27 cellular contexts compared by ENCODE assay signal in genomic region chr17:80115159-80115558, GRCh38. TPM values are rescaled to one million over a fixed set of nuclear protein-coding genes. Genes with fewer than 3 reads are reported as not detected.
"Had no signal": no experiment of that assay in that cellular context is flagged by ENCODE, and none has a peak within 500 bp of the region (broad histone marks: within the 10 kb centered on the region; RNA-seq: fewer than 3 reads in every experiment).

No MANE protein-coding gene starts in this region.

- H3K9me3 Mint-ChIP-seq: activated CD4-positive, alpha-beta T cell treated with anti-CD3 and anti-CD28 coated beads, Interleukin-2, amount 10 ng/mL, durations not matched to agents 24 days and 14 days; central memory CD8-positive, alpha-beta T cell; dendritic cell treated with granulocyte-macrophage colony-stimulating factor and Interleukin-4, amounts not matched to agents 40 ng/mL and 50 ng/mL, for 4 days had no signal

- H3K36me3 ChIP-seq: brain microvascular endothelial cell had no signal

- H3K4me3 Mint-ChIP-seq: activated CD4-positive, alpha-beta memory T cell treated with anti-CD3 and anti-CD28 coated beads for 36 hours; activated CD4-positive, alpha-beta T cell treated with anti-CD3 and anti-CD28 coated beads for 36 hours; activated CD4-positive, alpha-beta T cell treated with anti-CD3 and anti-CD28 coated beads, Interleukin-2, amount 10 ng/mL, durations not matched to agents 24 days and 14 days; activated naive CD8-positive, alpha-beta T cell; central memory CD8-positive, alpha-beta T cell; dendritic cell treated with granulocyte-macrophage colony-stimulating factor and Interleukin-4, amounts not matched to agents 40 ng/mL and 50 ng/mL, for 4 days; endodermal cell had no signal

- H3K4me1 Mint-ChIP-seq: activated CD4-positive, alpha-beta T cell treated with anti-CD3 and anti-CD28 coated beads for 36 hours; central memory CD8-positive, alpha-beta T cell had no signal

- H3K27ac Mint-ChIP-seq: activated CD4-positive, alpha-beta memory T cell treated with anti-CD3 and anti-CD28 coated beads for 36 hours; activated CD4-positive, alpha-beta T cell treated with anti-CD3 and anti-CD28 coated beads for 36 hours; activated CD4-positive, alpha-beta T cell treated with anti-CD3 and anti-CD28 coated beads, Interleukin-2, amount 10 ng/mL, durations not matched to agents 24 days and 14 days; activated naive CD8-positive, alpha-beta T cell; dendritic cell treated with granulocyte-macrophage colony-stimulating factor and Interleukin-4, amounts not matched to agents 40 ng/mL and 50 ng/mL, for 4 days; endodermal cell had no signal

- ATAC-seq: activated CD4-positive, alpha-beta T cell treated with anti-CD3 and anti-CD28 coated beads for 36 hours; esophagus mucosa; heart left ventricle had no signal

- H3K27me3 ChIP-seq: brain microvascular endothelial cell, dorsolateral prefrontal cortex, heart left ventricle had no signal

- H3K36me3 Mint-ChIP-seq: activated CD4-positive, alpha-beta memory T cell treated with anti-CD3 and anti-CD28 coated beads for 36 hours; activated naive CD8-positive, alpha-beta T cell had no signal

- DNase-seq: activated CD4-positive, alpha-beta memory T cell treated with anti-CD3 and anti-CD28 coated beads for 36 hours; activated CD4-positive, alpha-beta T cell treated with anti-CD3 and anti-CD28 coated beads for 36 hours; activated CD4-positive, alpha-beta T cell treated with anti-CD3 and anti-CD28 coated beads, Interleukin-2, amount 10 ng/mL, durations not matched to agents 24 days and 14 days; activated CD4-positive, CD25-positive, alpha-beta regulatory T cell; activated CD4-positive, CD25-positive, alpha-beta regulatory T cell treated with anti-CD3 and anti-CD28 coated beads, Interleukin-2, amount 50 U/mL, for 72 hours; activated effector memory CD4-positive, alpha-beta T cell treated with Interleukin-2 at 50 U/mL for 16 hours; activated gamma-delta T cell treated with Interleukin-2 at 50 U/mL for 16 hours; activated naive CD4-positive, alpha-beta T cell treated with anti-CD3 and anti-CD28 coated beads, Interleukin-2, amount 50 U/mL, for 16 hours; activated naive CD4-positive, alpha-beta T cell treated with Interleukin-2 at 50 U/mL for 16 hours; activated T-cell treated with anti-CD3 and anti-CD28 coated beads, Interleukin-2, amount 50 U/mL, for 48 hours; amniotic stem cell; anterior cingulate cortex; brain microvascular endothelial cell; dorsolateral prefrontal cortex; effector memory CD4-positive, alpha-beta T cell; endodermal cell; foreskin fibroblast; heart left ventricle; T-helper 2 cell had no signal

- H3K4me1 ChIP-seq: heart left ventricle had no signal

- H3K27me3 Mint-ChIP-seq: activated CD4-positive, alpha-beta memory T cell treated with anti-CD3 and anti-CD28 coated beads for 36 hours; activated CD4-positive, alpha-beta T cell treated with anti-CD3 and anti-CD28 coated beads for 36 hours; activated naive CD8-positive, alpha-beta T cell; central memory CD8-positive, alpha-beta T cell; dendritic cell treated with granulocyte-macrophage colony-stimulating factor and Interleukin-4, amounts not matched to agents 40 ng/mL and 50 ng/mL, for 4 days had no signal

- H3K27ac ChIP-seq: brain microvascular endothelial cell, coronary artery, dorsolateral prefrontal cortex, heart left ventricle had no signal

RNA-seq across cellular contexts. Expression of gene CARD14, which starts 54.7 kb away (rescaled TPM):
- total RNA-seq: activated CD4-positive, alpha-beta memory T cell treated with anti-CD3 and anti-CD28 coated beads for 36 hours; activated CD4-positive, alpha-beta T cell treated with anti-CD3 and anti-CD28 coated beads for 36 hours; activated CD4-positive, alpha-beta T cell treated with anti-CD3 and anti-CD28 coated beads, Interleukin-2, amount 10 ng/mL, durations not matched to agents 24 days and 14 days; astrocyte; cardiac septum; T-helper 1 cell treated with Interleukin-12 subunit alpha and Interleukin-12 subunit beta and Interleukin-4 antibody, amounts not matched to agents 30 ng/mL and 1 ng/mL, for 36 hours had no signal
